7 cellular contexts compared by ENCODE assay signal in the genomic region with DNA sequence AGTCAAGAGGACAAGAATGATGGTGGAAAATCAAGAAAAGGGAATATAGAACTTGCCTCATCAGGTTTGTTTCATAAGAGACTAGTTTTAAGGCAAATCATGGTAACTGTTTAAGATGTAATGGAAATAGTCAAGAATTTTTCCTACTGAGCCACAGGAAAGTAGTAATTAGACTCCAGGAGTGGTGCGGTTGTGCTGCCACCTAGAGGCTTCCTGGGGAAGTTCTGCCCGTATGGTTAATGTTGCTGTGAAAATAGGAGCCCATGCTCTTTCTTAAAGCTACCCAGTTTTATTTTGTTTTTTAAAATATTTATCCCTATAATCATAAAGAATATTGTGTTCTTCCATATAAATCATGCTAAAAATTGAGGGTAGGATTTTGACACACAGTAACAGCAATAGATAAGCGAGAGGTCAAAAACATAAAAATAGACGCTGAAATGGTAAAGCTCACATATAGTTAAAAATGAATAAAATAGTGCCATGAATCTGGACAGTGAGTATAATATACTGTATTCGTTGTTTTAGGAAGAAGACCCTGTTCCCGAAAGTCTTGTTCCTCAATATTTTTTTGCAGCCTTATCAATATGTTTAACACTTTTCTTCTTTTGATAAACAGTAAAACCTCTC.
A peak's percentile ranks its signal among the peaks of the same experiment; 100 is the strongest.
DNase-seq lines count a peak whose midpoint lies in the region; TF ChIP-seq lines count a peak whose summit lies in the region.

No MANE protein-coding gene starts in this region.

- CTCF ChIA-PET in HEK293T (lab: Yijun Ruan, JAX), result interaction anchor here (0.6 to 1.4 kb wide), 9 partner anchors 225 to 447 kb away, joined by 3 to 8 read pairs (median 4); partner anchors contain the start of gene APBB2

- no peaks in the 10 kb centered on the region for H3K79me2 ChIP-seq in neural cell (replicated peaks; ENCODE audit: insufficient read depth, low read length)

- no peaks in the 10 kb centered on the region for H3F3A ChIP-seq in neural cell (ENCODE audit: insufficient read depth, low read length, poor library complexity, severe bottlenecking)

- H3K4me2 ChIP-seq in neural cell (ENCODE audit: low read length), result no peak overlapping the region

- no peak for TF ChIP-seq EP300 in neural cell (conservative IDR thresholded peaks at IDR 0.05; ENCODE audit: poor library complexity, severe bottlenecking)

- no peak for TF ChIP-seq POLR2A in vagina (IDR thresholded peaks at IDR 0.05)

- H3K27me3 ChIP-seq in neural cell (ENCODE audit: insufficient read depth, low read depth, low read length) (no peaks in the 10 kb centered on the region), vagina (no peaks in the 10 kb centered on the region)

- peak; percentile 3 for DNase-seq in GF-D8 (lab: John Stamatoyannopoulos, UW)
- peak; percentile 65 for DNase-seq in HEK293T (ENCODE audit: extremely low spot score)
- DNase-seq in NCI-H2227 treated with DMSO at 0.1 percent for 48 hours (lab: John Stamatoyannopoulos, UW), result peak; percentile 23
- peak; percentile 51 to 56 for DNase-seq in activated CD4-positive, alpha-beta T cell treated with anti-CD3 and anti-CD28 coated beads, Interleukin-2, amount 50 U/mL, for 48 hours
- DNase-seq in fibroblast of gingiva (ENCODE audit: low read depth), result peak; percentile 31
- no peak for DNase-seq in vagina (ENCODE audit: extremely low spot score in 2 of 2)

- no peak overlapping the region for H3K4me3 ChIP-seq in neural cell (ENCODE audit: low read length)
- H3K4me3 ChIP-seq in vagina, result no peak overlapping the region

- H3K27ac ChIP-seq in neural cell (ENCODE audit: low read length), result no peak overlapping the region
- H3K27ac ChIP-seq in vagina, result no peak overlapping the region

- TF ChIP-seq CTCF in neural cell (IDR thresholded peaks at IDR 0.05; ENCODE audit: poor library complexity, severe bottlenecking) (peak; percentile 91), vagina (IDR thresholded peaks at IDR 0.05) (peak; percentile 72 to 89 (median 79))

- intact Hi-C loops in vagina (cut with DNase I), result loop anchor here (5.0 kb wide), 1 partner anchor 379 kb away; no protein-coding TSS in a partner anchor

- H3K9me2 ChIP-seq in neural cell (ENCODE audit: insufficient read depth, low read length), result no peaks in the 10 kb centered on the region

- no peak overlapping the region for H3K9ac ChIP-seq in neural cell (ENCODE audit: low read length)

- H3K4me1 ChIP-seq in vagina, result no peaks in the 10 kb centered on the region

- H4K20me1 ChIP-seq in neural cell (ENCODE audit: insufficient read depth), result no peaks in the 10 kb centered on the region

- H3K36me3 ChIP-seq in neural cell (ENCODE audit: insufficient read depth, low read length) (no peaks in the 10 kb centered on the region), vagina (no peaks in the 10 kb centered on the region)

- no peaks in the 10 kb centered on the region for H3K9me3 ChIP-seq in neural cell (ENCODE audit: low read length)
- H3K9me3 ChIP-seq in vagina, result no peaks in the 10 kb centered on the region

- no peak overlapping the region for H2AFZ ChIP-seq in neural cell (ENCODE audit: low read depth, low read length)

- POLR2A ChIA-PET in HEK293T (lab: Yijun Ruan, JAX), result interaction anchor here (1.0 kb wide), 1 partner anchor 381 kb away, joined by 3 read pairs; no protein-coding TSS in a partner anchor

- TF ChIP-seq RAD21 in neural cell (conservative IDR thresholded peaks at IDR 0.05), result peak; percentile 92

TF ChIP-seq in HEK293T, 16 proteins besides CTCF, POLR2A, EP300 and RAD21:
- TF ChIP-seq FOXA1 (IDR thresholded peaks at IDR 0.05), result no peak

TF ChIP-seq in neural cell, 6 proteins besides CTCF, POLR2A, EP300 and RAD21:
- TF ChIP-seq SMC3 (conservative IDR thresholded peaks at IDR 0.05; ENCODE audit: poor library complexity) (peak; percentile 94), EZH2 (IDR thresholded peaks at IDR 0.05; ENCODE audit: borderline replicate concordance, insufficient read depth, low read length, poor library complexity, severe bottlenecking) (no peak)
TF ChIP-seq in neural cell: peak in this region for 1.

Comparison
In these comparisons a context has a peak if more than half of its experiments do, and no peak if none do; other contexts are left out.
1. DNase-seq: peak in GF-D8 (single experiment), HEK293T (single experiment), NCI-H2227 treated with DMSO at 0.1 percent for 48 hours (single experiment), activated CD4-positive, alpha-beta T cell treated with anti-CD3 and anti-CD28 coated beads, Interleukin-2, amount 50 U/mL, for 48 hours (2 of 2) and fibroblast of gingiva (single experiment); none in vagina (0 of 2).